7 cellular contexts compared by ENCODE assay signal in genomic region chr10:22573820-22574569, GRCh38.
DNase-seq lines count a peak whose midpoint lies in the region; ATAC-seq lines count a peak whose summit lies in the region.

No MANE protein-coding gene starts in this region.

- peaks cover 5 to 22% (median 10%) of the 10 kb centered on the region in 3 donors for H3K4me1 Mint-ChIP-seq in IgD-negative memory B cell
- H3K4me1 Mint-ChIP-seq in activated naive CD8-positive, alpha-beta T cell treated with anti-CD3 and anti-CD28 coated beads for 36 hours: peaks cover 52% of the 10 kb centered on the region

- no peaks in the 10 kb centered on the region for H3K27me3 ChIP-seq in layer of hippocampus (ENCODE audit: control insufficient read depth, insufficient read depth, low read length)

- ATAC-seq in HG03460 (IDR thresholded peaks at IDR 0.05; ENCODE audit: unreplicated experiment) (no peak), GM21526 (IDR thresholded peaks at IDR 0.05; ENCODE audit: low FRiP score, unreplicated experiment) (no peak), GM21529 (IDR thresholded peaks at IDR 0.05; ENCODE audit: unreplicated experiment) (no peak)

- no peaks in the 10 kb centered on the region for H3K27me3 Mint-ChIP-seq in IgD-negative memory B cell
- no peaks in the 10 kb centered on the region for H3K27me3 Mint-ChIP-seq in activated naive CD8-positive, alpha-beta T cell treated with anti-CD3 and anti-CD28 coated beads for 36 hours

- H3K36me3 Mint-ChIP-seq in IgD-negative memory B cell: peaks cover 7% of the 10 kb centered on the region
- peaks cover 49% of the 10 kb centered on the region for H3K36me3 Mint-ChIP-seq in activated naive CD8-positive, alpha-beta T cell treated with anti-CD3 and anti-CD28 coated beads for 36 hours

- H3K27ac Mint-ChIP-seq in IgD-negative memory B cell: peak overlapping the region; percentile 13 to 93 (median 23)
- peak overlapping the region; percentile 76 for H3K27ac Mint-ChIP-seq in activated naive CD8-positive, alpha-beta T cell treated with anti-CD3 and anti-CD28 coated beads for 36 hours

- no peaks in the 10 kb centered on the region for H3K9me3 Mint-ChIP-seq in IgD-negative memory B cell
- peaks cover 2% of the 10 kb centered on the region for H3K9me3 Mint-ChIP-seq in activated naive CD8-positive, alpha-beta T cell treated with anti-CD3 and anti-CD28 coated beads for 36 hours

- peak overlapping the region in 2 of 4 donors; percentile 20 to 82 for H3K4me3 Mint-ChIP-seq in IgD-negative memory B cell
- H3K4me3 Mint-ChIP-seq in activated naive CD8-positive, alpha-beta T cell treated with anti-CD3 and anti-CD28 coated beads for 36 hours: no peak overlapping the region

- H3K27ac ChIP-seq in layer of hippocampus (ENCODE audit: low read depth, low read length): peak overlapping the region; percentile 33

- peak; percentile 49 for DNase-seq in EL
- DNase-seq in activated naive CD8-positive, alpha-beta T cell treated with anti-CD3 and anti-CD28 coated beads for 36 hours: peak; percentile 10
